9 cellular contexts compared by ENCODE assay signal in the genomic region with DNA sequence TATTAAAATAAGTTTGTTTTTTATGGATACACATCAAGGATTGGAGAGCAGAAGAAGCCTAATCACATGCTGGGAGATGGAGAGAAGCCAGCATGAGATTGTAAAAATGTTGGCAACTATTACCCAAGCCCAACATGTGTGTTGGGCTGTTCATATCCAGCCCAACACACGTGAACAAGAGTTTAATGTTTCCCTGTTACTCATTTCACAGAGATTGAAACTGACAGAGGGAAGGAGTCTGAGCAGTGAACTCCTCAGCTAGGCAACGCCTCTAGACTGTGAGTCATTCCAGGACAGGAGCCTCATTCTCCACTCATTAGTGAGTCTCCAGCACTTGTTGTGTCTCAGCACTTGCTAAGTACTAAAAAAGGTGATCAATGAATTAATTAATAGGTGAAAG. TPM values are rescaled to one million over a fixed set of nuclear protein-coding genes. Genes with fewer than 3 reads are reported as not detected.
DNase-seq lines count a peak whose midpoint lies in the region; ATAC-seq, FAIRE-seq and TF ChIP-seq lines count a peak whose summit lies in the region.
"Had no signal": no experiment of that assay in that cellular context is flagged by ENCODE, and none has a peak within 500 bp of the region (broad histone marks: within the 10 kb centered on the region; RNA-seq: fewer than 3 reads in every experiment).

No MANE protein-coding gene starts in this region.

- no peak for FAIRE-seq in D721Med (lab: Jason Lieb, UNC)
- FAIRE-seq: endometrium had no signal

- ATAC-seq in GM18868 (IDR thresholded peaks at IDR 0.05; ENCODE audit: unreplicated experiment) (peak; percentile 99), HG02571 (IDR thresholded peaks at IDR 0.05; ENCODE audit: unreplicated experiment) (peak; percentile 94)

- no peaks in the 10 kb centered on the region for H3K36me3 Mint-ChIP-seq in nephron (ENCODE audit: low read depth)
- H3K36me3 Mint-ChIP-seq in glutamatergic neuron (ENCODE audit: unreplicated experiment) = no peaks in the 10 kb centered on the region

- H3K4me3 Mint-ChIP-seq in nephron (no peak overlapping the region), glutamatergic neuron (ENCODE audit: unreplicated experiment) (no peak overlapping the region)

- peaks cover 23% of the 10 kb centered on the region for H3K4me1 Mint-ChIP-seq in nephron
- H3K4me1 Mint-ChIP-seq in glutamatergic neuron (ENCODE audit: low read depth, unreplicated experiment) = no peaks in the 10 kb centered on the region

- TF ChIP-seq CTCF in nephron (IDR thresholded peaks at IDR 0.05; ENCODE audit: unreplicated experiment in 3 of 3) = no peak
- TF ChIP-seq CTCF in glutamatergic neuron (IDR thresholded peaks at IDR 0.05; ENCODE audit: partially characterized antibody, unreplicated experiment) = no peak
- no peak for TF ChIP-seq CTCF in D721Med (IDR thresholded peaks at IDR 0.05; ENCODE audit: insufficient read depth, missing control alignments)

- H3K9me3 Mint-ChIP-seq in nephron (no peaks in the 10 kb centered on the region), glutamatergic neuron (ENCODE audit: unreplicated experiment) (peaks cover 2% of the 10 kb centered on the region)

- H3K27me3 Mint-ChIP-seq in nephron (ENCODE audit: low read depth) (peaks cover 4% of the 10 kb centered on the region), glutamatergic neuron (ENCODE audit: unreplicated experiment) (no peaks in the 10 kb centered on the region)

- peak; percentile 87 for DNase-seq in NCI-H226
- no peak for DNase-seq in glutamatergic neuron
- no peak for DNase-seq in SHP77 treated with DMSO at 0.1 percent for 48 hours (lab: John Stamatoyannopoulos, UW)
- no peak for DNase-seq in SKM-1 (lab: John Stamatoyannopoulos, UW; ENCODE audit: unreplicated experiment)
- DNase-seq in D721Med (ENCODE audit: insufficient read length, low spot score) = no peak

- peak overlapping the region; percentile 5 to 38 (median 17) for H3K27ac Mint-ChIP-seq in nephron
- no peak overlapping the region for H3K27ac Mint-ChIP-seq in glutamatergic neuron (ENCODE audit: unreplicated experiment)

RNA-seq across cellular contexts. Expression of gene CMSS1, which starts 43.2 kb away (rescaled TPM):
- total RNA-seq in glutamatergic neuron (ENCODE audit: unreplicated experiment) = 37.8 TPM
